14 cellular contexts compared by ENCODE assay signal in genomic region chr19:34313188-34313587, GRCh38. TPM values are rescaled to one million over a fixed set of nuclear protein-coding genes. Genes with fewer than 3 reads are reported as not detected.
DNase-seq lines count a peak whose midpoint lies in the region; ATAC-seq, FAIRE-seq and TF ChIP-seq lines count a peak whose summit lies in the region.
"Had no signal": no experiment of that assay in that cellular context is flagged by ENCODE, and none has a peak within 500 bp of the region (broad histone marks: within the 10 kb centered on the region; RNA-seq: fewer than 3 reads in every experiment).

No MANE protein-coding gene starts in this region.

- TF ChIP-seq POLR2A in endothelial cell of umbilical vein (IDR thresholded peaks at IDR 0.05; ENCODE audit: low read depth, low read length), result peak; percentile 39

- H3K9ac ChIP-seq in endothelial cell of umbilical vein (replicated peaks; ENCODE audit: extremely low read depth, insufficient read depth, low read length) (no peak overlapping the region), mesenchymal stem cell (ENCODE audit: low read length) (no peak overlapping the region)

- no peak overlapping the region for H2AK5ac ChIP-seq in mesenchymal stem cell (ENCODE audit: low read length, severe bottlenecking)

- CTCF ChIA-PET in endothelial cell of umbilical vein (lab: Charles Lee), result interaction anchor here (0.7 to 1.5 kb wide), 4 partner anchors 13 to 41 kb away, joined by 3 to 4 read pairs (median 4); no protein-coding TSS in a partner anchor

- BruUV-seq in endothelial cell of umbilical vein (replicated peaks; lab: Mats Ljungman, UMichigan), result no TSS peak

- H3K9me3 ChIP-seq in endothelial cell of umbilical vein (replicated peaks; ENCODE audit: control insufficient read depth, insufficient read depth, low read length) (no peaks in the 10 kb centered on the region), mesenchymal stem cell (ENCODE audit: control insufficient read depth, low read length) (no peaks in the 10 kb centered on the region), pancreas (no peaks in the 10 kb centered on the region)

- FAIRE-seq in endothelial cell of umbilical vein (lab: Jason Lieb, UNC), result peak; percentile 86
- no peak for FAIRE-seq in pancreas (lab: Jason Lieb, UNC)
- FAIRE-seq: islet of Langerhans, K562 had no signal

- H2BK5ac ChIP-seq in mesenchymal stem cell (ENCODE audit: low read depth, low read length, poor library complexity, severe bottlenecking), result no peak overlapping the region

- H3K79me2 ChIP-seq in endothelial cell of umbilical vein (ENCODE audit: control insufficient read depth, insufficient read depth, low read length), result peaks cover 43% of the 10 kb centered on the region

- no peak for ATAC-seq in pancreas
- no peak for ATAC-seq in HG03045 (IDR thresholded peaks at IDR 0.05; ENCODE audit: unreplicated experiment)
- no peak for ATAC-seq in activated naive CD4-positive, alpha-beta T cell treated with anti-CD3 and anti-CD28 coated beads, Interleukin-2, amount 50 U/mL, for 72 hours
- ATAC-seq: K562 had no signal

- DNase-seq in AG08395 (ENCODE audit: low spot score), result peak; percentile 65
- peak; percentile 92 for DNase-seq in HT1080 (ENCODE audit: low read depth)
- DNase-seq in endothelial cell of umbilical vein (ENCODE audit: low read depth, low spot score), result peak; percentile 66
- DNase-seq in mesenchymal stem cell, result peak; percentile 68
- DNase-seq in pancreas, result no peak
- DNase-seq in NCI-H2196 (lab: John Stamatoyannopoulos, UW; ENCODE audit: unreplicated experiment), result no peak
- DNase-seq in activated naive CD4-positive, alpha-beta T cell treated with anti-CD3 and anti-CD28 coated beads, Interleukin-2, amount 50 U/mL, for 72 hours (ENCODE audit: low spot score in 2 of 2), result no peak
- DNase-seq: activated CD4-positive, CD25-positive, alpha-beta regulatory T cell treated with anti-CD3 and anti-CD28 coated beads, Interleukin-2, amount 50 U/mL, for 72 hours; DND-41; NCI-H187 had no signal

- no peaks in the 10 kb centered on the region for H3K36me3 ChIP-seq in endothelial cell of umbilical vein (ENCODE audit: control insufficient read depth in 2 of 2, extremely low read depth in 1 of 2, insufficient read depth in 2 of 2, low read length in 2 of 2)
- peaks cover 0 to 4% of the 10 kb centered on the region in 2 experiments for H3K36me3 ChIP-seq in mesenchymal stem cell (ENCODE audit: control insufficient read depth in 1 of 2, insufficient read depth in 2 of 2, low read depth in 1 of 2, low read length in 2 of 2)
- H3K36me3 ChIP-seq in pancreas, result no peaks in the 10 kb centered on the region

- H2BK12ac ChIP-seq in mesenchymal stem cell (ENCODE audit: low read length in 2 of 2), result no peak overlapping the region

- no peak overlapping the region for H2BK15ac ChIP-seq in mesenchymal stem cell (ENCODE audit: low read depth, poor library complexity, severe bottlenecking)

- H4K91ac ChIP-seq in mesenchymal stem cell (ENCODE audit: low read length), result no peak overlapping the region

- POLR2A ChIA-PET in endothelial cell of umbilical vein (lab: Charles Lee), result interaction anchor here (0.6 to 0.8 kb wide), 3 partner anchors 19 to 42 kb away, joined by 3 to 4 read pairs (median 3); no protein-coding TSS in a partner anchor

- no peak overlapping the region for H3K27ac Mint-ChIP-seq in activated naive CD4-positive, alpha-beta T cell treated with anti-CD3 and anti-CD28 coated beads, Interleukin-2, amount 50 U/mL, for 72 hours
- H3K27ac Mint-ChIP-seq: nephron had no signal

- H3K4ac ChIP-seq in mesenchymal stem cell (ENCODE audit: low read depth in 1 of 2, low read length in 2 of 2), result no peak overlapping the region

- WGBS in mesenchymal stem cell, result 81% methylated on average over 5 of the region's 6 CpGs
- 88 to 90% methylated on average over 6 of the region's 6 CpGs for WGBS in pancreas, 2 donors

- dilution Hi-C loops in endothelial cell of umbilical vein (cut with MboI; ENCODE audit: extremely low pct_ligation_motif_present, low sequenced_read_pairs), result no loop called here

- H3K9me3 Mint-ChIP-seq in activated naive CD4-positive, alpha-beta T cell treated with anti-CD3 and anti-CD28 coated beads, Interleukin-2, amount 50 U/mL, for 72 hours, result no peaks in the 10 kb centered on the region
- H3K9me3 Mint-ChIP-seq: nephron had no signal

- no peak overlapping the region for H3K4me3 ChIP-seq in endothelial cell of umbilical vein (replicated peaks in 1 of 3; ENCODE audit: insufficient read depth in 1 of 3, low read depth in 1 of 3, low read length in 3 of 3)
- no peak overlapping the region for H3K4me3 ChIP-seq in mesenchymal stem cell (ENCODE audit: insufficient read depth in 1 of 2, low read depth in 1 of 2, low read length in 2 of 2)
- no peak overlapping the region for H3K4me3 ChIP-seq in pancreas
- H3K4me3 ChIP-seq: K562 had no signal

- H3K79me1 ChIP-seq in mesenchymal stem cell (replicated peaks; ENCODE audit: low read length, poor library complexity, severe bottlenecking), result peaks cover 25% of the 10 kb centered on the region

- no peak overlapping the region for H2BK120ac ChIP-seq in mesenchymal stem cell (ENCODE audit: low read depth, low read length)

- H3K18ac ChIP-seq in mesenchymal stem cell (ENCODE audit: low read depth in 1 of 2, low read length in 2 of 2), result no peak overlapping the region

- intact Hi-C loops in endothelial cell of umbilical vein (cut with micrococcal nuclease) (loop anchor here (1.0 kb wide), 2 partner anchors 19 to 43 kb away; no protein-coding TSS in a partner anchor), pancreas (cut with DNase I) (no loop called here)

- H3K23ac ChIP-seq in mesenchymal stem cell (ENCODE audit: low read length in 2 of 2), result no peak overlapping the region

- H3K27me3 ChIP-seq in endothelial cell of umbilical vein (ENCODE audit: control insufficient read depth in 2 of 2, insufficient read depth in 2 of 2, low read length in 2 of 2) (no peaks in the 10 kb centered on the region), mesenchymal stem cell (ENCODE audit: control insufficient read depth in 1 of 2, insufficient read depth in 1 of 2, low read length in 2 of 2) (no peaks in the 10 kb centered on the region), pancreas (no peaks in the 10 kb centered on the region)

- H4K20me1 ChIP-seq in endothelial cell of umbilical vein (replicated peaks; ENCODE audit: control insufficient read depth, extremely low read depth, insufficient read depth, low read length), result no peaks in the 10 kb centered on the region

- H3K4me2 ChIP-seq in endothelial cell of umbilical vein (ENCODE audit: insufficient read depth, low read length) (peak overlapping the region; percentile 56), mesenchymal stem cell (ENCODE audit: low read length, poor library complexity, severe bottlenecking) (no peak overlapping the region)

- TF ChIP-seq CTCF in endothelial cell of umbilical vein (IDR thresholded peaks at IDR 0.05; ENCODE audit: extremely low read depth in 1 of 2, insufficient read depth in 1 of 2, low read depth in 1 of 2, low read length in 2 of 2), result no peak
- TF ChIP-seq CTCF in pancreas (IDR thresholded peaks at IDR 0.05), result no peak

- no peaks in the 10 kb centered on the region for H3K9me1 ChIP-seq in endothelial cell of umbilical vein (replicated peaks; ENCODE audit: control insufficient read depth, extremely low read depth, insufficient read depth, low read length)

- peaks cover 0 to 8% of the 10 kb centered on the region in 2 donors for H3K36me3 Mint-ChIP-seq in activated naive CD4-positive, alpha-beta T cell treated with anti-CD3 and anti-CD28 coated beads, Interleukin-2, amount 50 U/mL, for 72 hours

- H3K14ac ChIP-seq in mesenchymal stem cell (ENCODE audit: low read length in 2 of 2), result no peak overlapping the region

- peak overlapping the region; percentile 71 for H3K27ac ChIP-seq in endothelial cell of umbilical vein (ENCODE audit: insufficient read depth, low read depth, low read length)
- H3K27ac ChIP-seq in mesenchymal stem cell (ENCODE audit: low read length, poor library complexity, severe bottlenecking), result no peak overlapping the region
- H3K27ac ChIP-seq in pancreas, result no peak overlapping the region

- peaks cover 35% of the 10 kb centered on the region for H3K4me1 ChIP-seq in endothelial cell of umbilical vein (ENCODE audit: control insufficient read depth, extremely low read depth, insufficient read depth, low read length)
- H3K4me1 ChIP-seq in mesenchymal stem cell (ENCODE audit: control insufficient read depth, insufficient read depth, low read depth, low read length), result peaks cover 24% of the 10 kb centered on the region
- peaks cover 0 to 20% (median 1%) of the 10 kb centered on the region in 3 donors for H3K4me1 ChIP-seq in pancreas

- no peak overlapping the region for H4K8ac ChIP-seq in mesenchymal stem cell (ENCODE audit: low read length)

- H2AFZ ChIP-seq in endothelial cell of umbilical vein (ENCODE audit: low read depth, low read length) (no peak overlapping the region), mesenchymal stem cell (ENCODE audit: low read depth, low read length) (no peak overlapping the region)

RNA-seq across cellular contexts. Expression of gene GPI, which starts 51.8 kb away (rescaled TPM):
- total RNA-seq in HT1080 (2014; rRNA removed; shearing (Covaris generic)), result 156 and 180 TPM in 2 replicates
- 301 and 309 TPM in 2 replicates for polyA plus RNA-seq in HT1080 (2015; cell fraction: cytosol; rRNA removed)
- polyA plus RNA-seq in HT1080 (2015; cell fraction: nucleus; rRNA removed), result 360 and 379 TPM in 2 replicates
- total RNA-seq in endothelial cell of umbilical vein, result 245 and 273 TPM in 2 replicates
- polyA plus RNA-seq in endothelial cell of umbilical vein, result 110 and 131 TPM in 2 replicates
- 137 and 144 TPM in 2 replicates for polyA plus RNA-seq in endothelial cell of umbilical vein (2011; cell fraction: cytosol; rRNA removed)
- 112 and 115 TPM in 2 replicates for polyA plus RNA-seq in endothelial cell of umbilical vein (2011; cell fraction: nucleus; rRNA removed)
- polyA plus RNA-seq in endothelial cell of umbilical vein (2012), result 238 and 247 TPM in 2 replicates
- 204 and 222 TPM in 2 replicates for polyA minus RNA-seq in endothelial cell of umbilical vein
- polyA minus RNA-seq in endothelial cell of umbilical vein (2011; cell fraction: cytosol; rRNA and poly(A)+ RNA removed), result 198 TPM
- 64.3 and 74.5 TPM in 2 replicates for polyA minus RNA-seq in endothelial cell of umbilical vein (2011; cell fraction: nucleus; rRNA and poly(A)+ RNA removed)
- 92.4 TPM for polyA plus RNA-seq in mesenchymal stem cell (2013, experiment 1 of 2)
- 88.4 TPM for polyA plus RNA-seq in mesenchymal stem cell (2013, experiment 2 of 2)
- total RNA-seq in pancreas, result 100 to 1,000 TPM in 2 of 6 donors, 10 to 100 TPM in 4; 50.5 to 119 (median 70.9) TPM
- polyA plus RNA-seq in pancreas, result 10 to 100 TPM; 51.1 to 73.0 TPM
- 100 to 1,000 TPM; 359 to 904 TPM for total RNA-seq in activated naive CD4-positive, alpha-beta T cell treated with anti-CD3 and anti-CD28 coated beads, Interleukin-2, amount 50 U/mL, for 72 hours

RNA-seq across cellular contexts. Expression of gene GARRE1, which starts 58.8 kb away (rescaled TPM):
- total RNA-seq in HT1080 (2014; rRNA removed; shearing (Covaris generic)), result 7.5 and 8.1 TPM in 2 replicates
- 6.3 and 8.1 TPM in 2 replicates for polyA plus RNA-seq in HT1080 (2015; cell fraction: cytosol; rRNA removed)
- 13.0 and 15.7 TPM in 2 replicates for polyA plus RNA-seq in HT1080 (2015; cell fraction: nucleus; rRNA removed)
- total RNA-seq in endothelial cell of umbilical vein (46.8 and 46.9 TPM in 2 replicates), pancreas (10 to 100 TPM in 5 of 6 donors, 1 to 10 TPM in 1; 7.4 to 18.3 (median 12.0) TPM)
- polyA plus RNA-seq in endothelial cell of umbilical vein (39.2 and 45.4 TPM in 2 replicates), pancreas (1 to 10 TPM; 8.2 to 9.3 TPM)
- 28.6 and 30.7 TPM in 2 replicates for polyA plus RNA-seq in endothelial cell of umbilical vein (2011; cell fraction: cytosol; rRNA removed)
- 48.6 and 54.8 TPM in 2 replicates for polyA plus RNA-seq in endothelial cell of umbilical vein (2011; cell fraction: nucleus; rRNA removed)
- polyA plus RNA-seq in endothelial cell of umbilical vein (2012), result 26.3 and 31.4 TPM in 2 replicates
- 51.5 and 51.9 TPM in 2 replicates for polyA minus RNA-seq in endothelial cell of umbilical vein
- 6.5 TPM for polyA minus RNA-seq in endothelial cell of umbilical vein (2011; cell fraction: cytosol; rRNA and poly(A)+ RNA removed)
- 44.0 and 49.9 TPM in 2 replicates for polyA minus RNA-seq in endothelial cell of umbilical vein (2011; cell fraction: nucleus; rRNA and poly(A)+ RNA removed)
- 20.0 TPM for polyA plus RNA-seq in mesenchymal stem cell (2013, experiment 1 of 2)
- polyA plus RNA-seq in mesenchymal stem cell (2013, experiment 2 of 2), result 17.3 TPM
- 10 to 100 TPM; 11.7 to 15.0 TPM for total RNA-seq in activated naive CD4-positive, alpha-beta T cell treated with anti-CD3 and anti-CD28 coated beads, Interleukin-2, amount 50 U/mL, for 72 hours

Comparison
In these comparisons a context has a peak if more than half of its experiments do, and no peak if none do; other contexts are left out.
1. DNase-seq: peak in AG08395 (single experiment), HT1080 (single experiment), endothelial cell of umbilical vein (single experiment) and mesenchymal stem cell (single experiment); none in pancreas (0 of 6), NCI-H2196 (single experiment) and activated naive CD4-positive, alpha-beta T cell treated with anti-CD3 and anti-CD28 coated beads, Interleukin-2, amount 50 U/mL, for 72 hours (0 of 2).